In genomic region chr21:45347048-45347711, GRCh38 we compare ENCODE assay signal across 25 cellular contexts. TPM values are rescaled to one million over a fixed set of nuclear protein-coding genes. Genes with fewer than 3 reads are reported as not detected.
DNase-seq lines count a peak whose midpoint lies in the region; ATAC-seq, FAIRE-seq and TF ChIP-seq lines count a peak whose summit lies in the region.
"Had no signal": no experiment of that assay in that cellular context is flagged by ENCODE, and none has a peak within 500 bp of the region (broad histone marks: within the 10 kb centered on the region; RNA-seq: fewer than 3 reads in every experiment).

No MANE protein-coding gene starts in this region.

- no peaks in the 10 kb centered on the region for H3K36me3 Mint-ChIP-seq in activated naive CD4-positive, alpha-beta T cell treated with anti-CD3 and anti-CD28 coated beads, Interleukin-2, amount 50 U/mL, for 72 hours
- H3K36me3 Mint-ChIP-seq: activated naive CD4-positive, alpha-beta T cell treated with anti-CD3 and anti-CD28 coated beads, Interleukin-2, amount 10 ng/mL, durations not matched to agents 7 days and 5 days had no signal

- no peaks in the 10 kb centered on the region for H3K9me3 Mint-ChIP-seq in activated naive CD4-positive, alpha-beta T cell treated with anti-CD3 and anti-CD28 coated beads, Interleukin-2, amount 50 U/mL, for 72 hours
- H3K9me3 Mint-ChIP-seq: stimulated activated naive CD8-positive, alpha-beta T cell treated with anti-CD3 and anti-CD28 coated beads, Interleukin-15, amount 100 ng/mL, for 72 hours had no signal

- H3K36me3 ChIP-seq in mammary epithelial cell (ENCODE audit: insufficient read depth, low read length) (no peaks in the 10 kb centered on the region), breast epithelium (no peaks in the 10 kb centered on the region), keratinocyte (ENCODE audit: control insufficient read depth in 2 of 2, extremely low read depth in 1 of 2, insufficient read depth in 2 of 2, low read length in 2 of 2) (no peaks in the 10 kb centered on the region), thoracic aorta (no peaks in the 10 kb centered on the region)
- H3K36me3 ChIP-seq: MG63, upper lobe of right lung had no signal

- dilution Hi-C loops in mammary epithelial cell (cut with HindIII; ENCODE audit: low sequenced_read_pairs) (no loop called here), keratinocyte (cut with MboI; ENCODE audit: extremely low pct_ligation_motif_present, low sequenced_read_pairs) (no loop called here)

- no peak overlapping the region for H3K27ac ChIP-seq in mammary epithelial cell (ENCODE audit: insufficient read depth, low read depth, low read length)
- H3K27ac ChIP-seq in breast epithelium: peak overlapping the region in 1 of 2 donors; percentile 72
- H3K27ac ChIP-seq in keratinocyte (ENCODE audit: control insufficient read depth, insufficient read depth, low read length): no peak overlapping the region
- peak overlapping the region; percentile 76 to 78 for H3K27ac ChIP-seq in thoracic aorta
- H3K27ac ChIP-seq: foreskin keratinocyte, upper lobe of right lung had no signal

- no peak for TF ChIP-seq POLR2A in breast epithelium (IDR thresholded peaks at IDR 0.05)

- intact Hi-C loops in mammary epithelial cell (cut with micrococcal nuclease) (loop anchor here (5.0 kb wide), 1 partner anchor 55 kb away; no protein-coding TSS in a partner anchor), breast epithelium (cut with DNase I; ENCODE audit: low total_unique reads) (no loop called here)

- H3K4me1 ChIP-seq in mammary epithelial cell (ENCODE audit: insufficient read depth, low read length) (peaks cover 7% of the 10 kb centered on the region), breast epithelium (no peaks in the 10 kb centered on the region), keratinocyte (ENCODE audit: control insufficient read depth, extremely low read depth, insufficient read depth, low read length) (peaks cover 15% of the 10 kb centered on the region), thoracic aorta (ENCODE audit: control insufficient read depth in 1 of 2, low read depth in 2 of 2) (peaks cover 13 to 52% of the 10 kb centered on the region in 2 donors)

- 8% methylated on average over 26 of the region's 31 CpGs for WGBS in mammary epithelial cell (ENCODE audit: low coverage, missing lambda C conversion rate)

- BruUV-seq in mammary epithelial cell (replicated peaks; lab: Mats Ljungman, UMichigan): no TSS peak

- ATAC-seq in SK-N-SH treated with all-trans-retinoic acid at 6 μM for 48 hours (peak; percentile 48), thoracic aorta (ENCODE audit: insufficient number of reproducible peaks, low FRiP score, low read depth) (no peak)
- ATAC-seq in activated naive CD4-positive, alpha-beta T cell treated with anti-CD3 and anti-CD28 coated beads, Interleukin-2, amount 50 U/mL, for 72 hours: no peak
- ATAC-seq: foreskin keratinocyte; stimulated activated naive CD8-positive, alpha-beta T cell treated with anti-CD3 and anti-CD28 coated beads, Interleukin-15, amount 100 ng/mL, for 72 hours; upper lobe of right lung had no signal

- no peak overlapping the region for H3K27ac Mint-ChIP-seq in activated naive CD4-positive, alpha-beta T cell treated with anti-CD3 and anti-CD28 coated beads, Interleukin-2, amount 50 U/mL, for 72 hours
- H3K27ac Mint-ChIP-seq: activated naive CD4-positive, alpha-beta T cell treated with anti-CD3 and anti-CD28 coated beads, Interleukin-2, amount 10 ng/mL, durations not matched to agents 7 days and 5 days; stimulated activated naive CD8-positive, alpha-beta T cell treated with anti-CD3 and anti-CD28 coated beads, Interleukin-15, amount 100 ng/mL, for 72 hours had no signal

- H2AFZ ChIP-seq in mammary epithelial cell (ENCODE audit: low read depth, low read length) (peak overlapping the region; percentile 9), keratinocyte (ENCODE audit: control insufficient read depth, low read length) (no peak overlapping the region)

- H3K9me1 ChIP-seq in keratinocyte (ENCODE audit: control insufficient read depth, extremely low read depth, insufficient read depth, low read length): no peaks in the 10 kb centered on the region

- CTCF ChIA-PET in mammary epithelial cell (lab: Charles Lee; ENCODE audit: low non-redundant PET): no interaction called here

- H3K9me3 ChIP-seq in mammary epithelial cell (replicated peaks; ENCODE audit: insufficient read depth, low read length) (no peaks in the 10 kb centered on the region), breast epithelium (no peaks in the 10 kb centered on the region), keratinocyte (ENCODE audit: control insufficient read depth, low read depth, low read length) (no peaks in the 10 kb centered on the region), thoracic aorta (no peaks in the 10 kb centered on the region)
- H3K9me3 ChIP-seq: MG63, upper lobe of right lung had no signal

- H3K4me2 ChIP-seq in mammary epithelial cell (ENCODE audit: insufficient read depth, low read depth, low read length): peak overlapping the region; percentile 39
- peak overlapping the region; percentile 45 for H3K4me2 ChIP-seq in keratinocyte (ENCODE audit: control insufficient read depth, extremely low read depth, insufficient read depth, low read depth, low read length)

- no peaks in the 10 kb centered on the region for H4K20me1 ChIP-seq in mammary epithelial cell (ENCODE audit: insufficient read depth, low read length)
- no peaks in the 10 kb centered on the region for H4K20me1 ChIP-seq in keratinocyte (ENCODE audit: control insufficient read depth, extremely low read depth, insufficient read depth, low read length)

- in situ Hi-C loops in mammary epithelial cell (cut with MboI; ENCODE audit: low sequenced_read_pairs in 2 of 2): no loop called here

- no peak for FAIRE-seq in keratinocyte (lab: Jason Lieb, UNC)
- FAIRE-seq: A204.1, GM19239, H54 had no signal

- H3K9ac ChIP-seq in mammary epithelial cell (ENCODE audit: insufficient read depth, low read length): no peak overlapping the region
- no peak overlapping the region for H3K9ac ChIP-seq in keratinocyte (ENCODE audit: control insufficient read depth, extremely low read depth, insufficient read depth, low read length)

- TF ChIP-seq CTCF in mammary epithelial cell (conservative IDR thresholded peaks at IDR 0.05 in 1 of 2, IDR thresholded peaks at IDR 0.05 in 1 of 2; ENCODE audit: extremely low read depth in 1 of 2, insufficient read depth in 1 of 2, low read depth in 1 of 2, low read length in 2 of 2) (no peak), breast epithelium (IDR thresholded peaks at IDR 0.05) (no peak), keratinocyte (optimal IDR thresholded peaks at IDR 0.05 in 1 of 3, IDR thresholded peaks at IDR 0.05 in 1 of 3, conservative IDR thresholded peaks at IDR 0.05 in 1 of 3; ENCODE audit: extremely low read depth in 1 of 3, insufficient read depth in 2 of 3, low read length in 3 of 3) (no peak), thoracic aorta (IDR thresholded peaks at IDR 0.05) (no peak)

- H3K79me2 ChIP-seq in mammary epithelial cell (ENCODE audit: insufficient read depth, low read length) (no peaks in the 10 kb centered on the region), keratinocyte (ENCODE audit: control insufficient read depth, insufficient read depth, low read length) (no peaks in the 10 kb centered on the region)

- DNase-seq in mammary epithelial cell (no peak), breast epithelium (ENCODE audit: low spot score in 2 of 2) (no peak), keratinocyte (ENCODE audit: low read depth, low spot score) (no peak), thoracic aorta (ENCODE audit: low spot score) (no peak), activated gamma-delta T cell treated with Interleukin-2 at 50 U/mL for 16 hours (no peak)
- DNase-seq in activated CD4-positive, alpha-beta T cell treated with anti-CD3 and anti-CD28 coated beads, Interleukin-2, amount 50 U/mL, for 48 hours: no peak
- no peak for DNase-seq in activated naive CD4-positive, alpha-beta T cell treated with anti-CD3 and anti-CD28 coated beads, Interleukin-2, amount 50 U/mL, for 72 hours (ENCODE audit: low spot score in 2 of 2)
- DNase-seq: activated naive CD4-positive, alpha-beta T cell treated with anti-CD3 and anti-CD28 coated beads, Interleukin-2, amount 10 ng/mL, durations not matched to agents 7 days and 5 days; activated T-cell treated with anti-CD3 and anti-CD28 coated beads, Interleukin-2, amount 50 U/mL, for 48 hours; anterior cingulate cortex; Calu3; cerebellar nuclear complex; foreskin keratinocyte; MG63; NCI-H1417 treated with DMSO at 0.1 percent for 48 hours; NCI-H2107; NCI-H510A treated with DMSO at 0.1 percent for 48 hours; stimulated activated naive CD8-positive, alpha-beta T cell treated with anti-CD3 and anti-CD28 coated beads, Interleukin-15, amount 100 ng/mL, for 72 hours; SW 1271; upper lobe of right lung had no signal

- H3K27me3 ChIP-seq in mammary epithelial cell (ENCODE audit: insufficient read depth, low read length) (peaks cover 3% of the 10 kb centered on the region), breast epithelium (peaks cover 0 to 7% of the 10 kb centered on the region in 2 donors), keratinocyte (ENCODE audit: control insufficient read depth, extremely low read depth, insufficient read depth, low read length) (peaks cover 16% of the 10 kb centered on the region), thoracic aorta (replicated peaks; ENCODE audit: insufficient read depth) (no peaks in the 10 kb centered on the region)
- H3K27me3 ChIP-seq: upper lobe of right lung had no signal

- H3K4me3 ChIP-seq in mammary epithelial cell (replicated peaks in 1 of 3; ENCODE audit: insufficient read depth in 1 of 3, low read depth in 2 of 3, low read length in 3 of 3) (no peak overlapping the region), breast epithelium (no peak overlapping the region), keratinocyte (ENCODE audit: control insufficient read depth in 2 of 3, extremely low read depth in 1 of 3, insufficient read depth in 2 of 3, low read depth in 1 of 3, low read length in 3 of 3) (no peak overlapping the region), thoracic aorta (peak overlapping the region; percentile 59)
- H3K4me3 ChIP-seq: lung, MG63, upper lobe of right lung had no signal

RNA-seq across cellular contexts. Expression of gene COL18A1, which starts 57.8 kb away (rescaled TPM):
- total RNA-seq in mammary epithelial cell (10 to 100 TPM; 45.6 to 79.7 TPM), breast epithelium (10 to 100 TPM; 48.3 to 62.9 (median 55.8) TPM), thoracic aorta (100 to 1,000 TPM; 507 to 811 TPM)
- polyA plus RNA-seq in mammary epithelial cell (27.3 TPM), keratinocyte (13.0 to 24.0 TPM (median 18.9 TPM) in 3 replicates)
- polyA minus RNA-seq in mammary epithelial cell (7.5 TPM), keratinocyte (11.7 to 21.3 TPM (median 14.4 TPM) in 3 replicates)
- polyA plus RNA-seq in keratinocyte (2011; ENCODE audit: low read depth): 3.9 TPM
- 3.2 and 8.8 TPM in 2 replicates for polyA plus RNA-seq in keratinocyte (2011; cell fraction: cytosol; rRNA removed)
- polyA plus RNA-seq in keratinocyte (2011; cell fraction: nucleus; rRNA removed): 44.9 and 77.1 TPM in 2 replicates
- 9.3 and 34.2 TPM in 2 replicates for polyA plus RNA-seq in keratinocyte (2012; ENCODE audit: low replicate concordance)
- polyA minus RNA-seq in keratinocyte (2011; cell fraction: cytosol; rRNA and poly(A)+ RNA removed): 32.4 TPM
- 84.5 and 98.7 TPM in 2 replicates for polyA minus RNA-seq in keratinocyte (2011; cell fraction: nucleus; rRNA and poly(A)+ RNA removed)
- total RNA-seq in activated naive CD4-positive, alpha-beta T cell treated with anti-CD3 and anti-CD28 coated beads, Interleukin-2, amount 50 U/mL, for 72 hours: 10 to 100 TPM in 1 of 2 donors, 1 to 10 TPM in 1; 4.3 to 22.3 TPM

RNA-seq across cellular contexts. Expression of gene POFUT2, which starts 59.5 kb away (rescaled TPM):
- total RNA-seq in mammary epithelial cell: 10 to 100 TPM; 19.3 to 25.0 TPM
- 14.1 TPM for polyA plus RNA-seq in mammary epithelial cell
- 9.7 TPM for polyA minus RNA-seq in mammary epithelial cell
- 10 to 100 TPM; 20.0 to 22.9 (median 22.1) TPM for total RNA-seq in breast epithelium
- polyA plus RNA-seq in keratinocyte: 8.8 to 18.7 TPM (median 9.6 TPM) in 3 replicates
- 18.2 TPM for polyA plus RNA-seq in keratinocyte (2011; ENCODE audit: low read depth)
- 5.5 and 7.4 TPM in 2 replicates for polyA plus RNA-seq in keratinocyte (2011; cell fraction: cytosol; rRNA removed)
- polyA plus RNA-seq in keratinocyte (2011; cell fraction: nucleus; rRNA removed): 43.9 and 45.4 TPM in 2 replicates
- polyA plus RNA-seq in keratinocyte (2012; ENCODE audit: low replicate concordance): 10.7 and 16.1 TPM in 2 replicates
- 6.3 to 13.2 TPM (median 6.7 TPM) in 3 replicates for polyA minus RNA-seq in keratinocyte
- 4.4 TPM for polyA minus RNA-seq in keratinocyte (2011; cell fraction: cytosol; rRNA and poly(A)+ RNA removed)
- 12.2 and 14.1 TPM in 2 replicates for polyA minus RNA-seq in keratinocyte (2011; cell fraction: nucleus; rRNA and poly(A)+ RNA removed)
- total RNA-seq in thoracic aorta: 10 to 100 TPM; 70.8 to 87.3 TPM
- total RNA-seq in activated naive CD4-positive, alpha-beta T cell treated with anti-CD3 and anti-CD28 coated beads, Interleukin-2, amount 50 U/mL, for 72 hours: 10 to 100 TPM; 11.3 to 16.0 TPM

Comparison
In these comparisons a context has a peak if more than half of its experiments do, and no peak if none do; other contexts are left out.
1. H3K27ac ChIP-seq: peak in thoracic aorta (2 of 2); none in mammary epithelial cell (single experiment) and keratinocyte (single experiment).
2. RNA of gene COL18A1, which starts 57.8 kb away (total RNA-seq): 507 to 811 TPM in thoracic aorta; 45.6 to 79.7 TPM in mammary epithelial cell, 48.3 to 62.9 TPM in breast epithelium and 4.3 to 22.3 TPM in activated naive CD4-positive, alpha-beta T cell treated with anti-CD3 and anti-CD28 coated beads, Interleukin-2, amount 50 U/mL, for 72 hours; every median in the first group is over 4 times any median in the second.